In the genomic region with DNA sequence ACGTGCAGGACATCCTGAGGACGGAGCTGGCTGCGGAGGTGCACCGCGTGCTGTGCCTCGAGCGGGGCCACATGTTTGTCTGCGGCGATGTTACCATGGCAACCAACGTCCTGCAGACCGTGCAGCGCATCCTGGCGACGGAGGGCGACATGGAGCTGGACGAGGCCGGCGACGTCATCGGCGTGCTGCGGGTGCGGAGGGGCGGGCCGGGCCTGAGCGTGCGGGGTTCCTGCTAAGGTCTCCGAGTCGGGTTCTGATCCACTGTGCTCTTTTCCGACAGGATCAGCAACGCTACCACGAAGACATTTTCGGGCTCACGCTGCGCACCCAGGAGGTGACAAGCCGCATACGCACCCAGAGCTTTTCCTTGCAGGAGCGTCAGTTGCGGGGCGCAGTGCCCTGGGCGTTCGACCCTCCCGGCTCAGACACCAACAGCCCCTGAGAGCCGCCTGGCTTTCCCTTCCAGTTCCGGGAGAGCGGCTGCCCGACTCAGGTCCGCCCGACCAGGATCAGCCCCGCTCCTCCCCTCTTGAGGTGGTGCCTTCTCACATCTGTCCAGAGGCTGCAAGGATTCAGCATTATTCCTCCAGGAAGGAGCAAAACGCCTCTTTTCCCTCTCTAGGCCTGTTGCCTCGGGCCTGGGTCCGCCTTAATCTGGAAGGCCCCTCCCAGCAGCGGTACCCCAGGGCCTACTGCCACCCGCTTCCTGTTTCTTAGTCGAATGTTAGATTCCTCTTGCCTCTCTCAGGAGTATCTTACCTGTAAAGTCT, we compare ENCODE assay signal across 8 cellular contexts. TPM values are rescaled to one million over a fixed set of nuclear protein-coding genes. Genes with fewer than 3 reads are reported as not detected.
DNase-seq lines count a peak whose midpoint lies in the region; ATAC-seq and TF ChIP-seq lines count a peak whose summit lies in the region.

No MANE protein-coding gene starts in this region.

- H3K4me1 Mint-ChIP-seq in activated CD4-positive, alpha-beta memory T cell treated with anti-CD3 and anti-CD28 coated beads, Interleukin-2, amount 10 ng/mL, durations not matched to agents 7 days and 5 days, result peaks cover 85% of the 10 kb centered on the region

- H3K23ac ChIP-seq in IMR-90 (ENCODE audit: low read depth, low read length), result no peak overlapping the region

- no peaks in the 10 kb centered on the region for H3K79me1 ChIP-seq in IMR-90 (ENCODE audit: low read depth in 1 of 2, low read length in 2 of 2)

- in situ Hi-C loops in IMR-90 (cut with MboI; ENCODE audit: low sequenced_read_pairs), result no loop called here

- dilution Hi-C loops in IMR-90 (cut with HindIII; ENCODE audit: low sequenced_read_pairs, unreplicated experiment), result no loop called here

- no peak overlapping the region for H2AK5ac ChIP-seq in IMR-90 (ENCODE audit: low read depth, low read length)

- peak overlapping the region; percentile 31 for H3K4me2 ChIP-seq in IMR-90 (ENCODE audit: low read depth, low read length)

- H2AFZ ChIP-seq in IMR-90 (replicated peaks; ENCODE audit: low read length, poor library complexity), result peak overlapping the region; percentile 34

- peak overlapping the region; percentile 94 for H3K27ac Mint-ChIP-seq in activated CD4-positive, alpha-beta memory T cell treated with anti-CD3 and anti-CD28 coated beads, Interleukin-2, amount 10 ng/mL, durations not matched to agents 7 days and 5 days

- no peak overlapping the region for H2BK5ac ChIP-seq in IMR-90 (ENCODE audit: low read depth, low read length, poor library complexity, severe bottlenecking)

- no peak overlapping the region for H3K4ac ChIP-seq in IMR-90 (ENCODE audit: low read depth, low read length)

- intact Hi-C loops in IMR-90 (cut with micrococcal nuclease), result loop anchor here (5.0 kb wide), 1 partner anchor 98 kb away; no protein-coding TSS in a partner anchor

- H3K4me1 ChIP-seq in IMR-90 (ENCODE audit: control insufficient read depth, insufficient read depth, low read length), result peaks cover 12% of the 10 kb centered on the region; the same call in 1 of the 2 replicates

- peak overlapping the region; percentile 84 for H3K4me3 Mint-ChIP-seq in activated CD4-positive, alpha-beta memory T cell treated with anti-CD3 and anti-CD28 coated beads, Interleukin-2, amount 10 ng/mL, durations not matched to agents 7 days and 5 days

- no peak for TF ChIP-seq RAD21 in IMR-90 (IDR thresholded peaks at IDR 0.05; ENCODE audit: low read length)

- no peak overlapping the region for H2BK20ac ChIP-seq in IMR-90 (ENCODE audit: low read depth, low read length)

- H2BK15ac ChIP-seq in IMR-90 (ENCODE audit: low read depth, low read length), result no peak overlapping the region

- no peak for ATAC-seq in IMR-90 (ENCODE audit: low read depth)
- ATAC-seq in HG03159 (IDR thresholded peaks at IDR 0.05; ENCODE audit: unreplicated experiment), result no peak

- H4K20me1 ChIP-seq in IMR-90 (ENCODE audit: insufficient read depth, low read length), result no peaks in the 10 kb centered on the region

- peaks cover 6% of the 10 kb centered on the region for H3K27me3 Mint-ChIP-seq in activated CD4-positive, alpha-beta memory T cell treated with anti-CD3 and anti-CD28 coated beads, Interleukin-2, amount 10 ng/mL, durations not matched to agents 7 days and 5 days

- BruUV-seq in IMR-90 (replicated peaks; lab: Mats Ljungman, UMichigan), result no TSS peak

- no peak overlapping the region for H4K91ac ChIP-seq in IMR-90 (ENCODE audit: insufficient read depth, low read depth, low read length)

- TF ChIP-seq POLR2A in IMR-90 (IDR thresholded peaks at IDR 0.05; ENCODE audit: low read depth, low read length), result no peak

- H2AK9ac ChIP-seq in IMR-90 (replicated peaks; ENCODE audit: low read depth, low read length, poor library complexity), result no peak overlapping the region

- no peaks in the 10 kb centered on the region for H3K36me3 ChIP-seq in IMR-90 (ENCODE audit: control insufficient read depth, insufficient read depth, low read length)

- no peak overlapping the region for H2BK120ac ChIP-seq in IMR-90 (ENCODE audit: low read depth, low read length)

- H3K4me3 ChIP-seq in GM12864 (ENCODE audit: low read depth, low read length) (peak overlapping the region; percentile 54), IMR-90 (ENCODE audit: insufficient read depth, low read depth, low read length) (no peak overlapping the region)

- no peak overlapping the region for H3K27ac ChIP-seq in IMR-90 (ENCODE audit: insufficient read depth, low read length)

- H3K9me1 ChIP-seq in IMR-90 (ENCODE audit: insufficient read depth, low read length), result no peaks in the 10 kb centered on the region

- H3K14ac ChIP-seq in IMR-90 (replicated peaks; ENCODE audit: low read depth, low read length), result no peak overlapping the region

- H3K9me3 Mint-ChIP-seq in activated CD4-positive, alpha-beta memory T cell treated with anti-CD3 and anti-CD28 coated beads, Interleukin-2, amount 10 ng/mL, durations not matched to agents 7 days and 5 days, result no peaks in the 10 kb centered on the region

- H4K5ac ChIP-seq in IMR-90 (ENCODE audit: low read depth, low read length), result no peak overlapping the region

- peak; percentile 52 for DNase-seq in GM12864 (ENCODE audit: low read depth)
- DNase-seq in IMR-90, result peak; percentile 22
- peak; percentile 96 for DNase-seq in activated CD4-positive, alpha-beta memory T cell treated with anti-CD3 and anti-CD28 coated beads, Interleukin-2, amount 10 ng/mL, durations not matched to agents 7 days and 5 days
- DNase-seq in effector CD8-positive, alpha-beta T cell (lab: John Stamatoyannopoulos, UW), result peak; percentile 81
- DNase-seq in middle frontal gyrus (ENCODE audit: extremely low spot score, low spot score), result peak; percentile 60
- peak; percentile 57 to 63 for DNase-seq in stimulated activated CD8-positive, alpha-beta memory T cell treated with anti-CD3 and anti-CD28 coated beads, Interleukin-4, amount 100 ng/mL, for 4 hours (ENCODE audit: low read depth in 2 of 2, low spot score in 1 of 2)
- no peak for DNase-seq in NCI-H2171 treated with DMSO at 0.1 percent for 48 hours (lab: John Stamatoyannopoulos, UW)

- POLR2A ChIA-PET in IMR-90 (lab: Charles Lee; ENCODE audit: unreplicated experiment), result no interaction called here
- POLR2A ChIA-PET in activated CD4-positive, alpha-beta memory T cell treated with anti-CD3 and anti-CD28 coated beads, Interleukin-2, amount 10 ng/mL, durations not matched to agents 7 days and 5 days (lab: Charles Lee), result interaction anchor here (1.0 to 7.7 kb wide), 7 partner anchors 12 to 72 kb away, joined by 3 to 50 read pairs (median 5); partner anchors contain the start of genes ABCB8 and TMUB1

- no peak overlapping the region; a peak in 1 of 4 replicates for H4K8ac ChIP-seq in IMR-90 (ENCODE audit: low read depth in 2 of 2, low read length in 2 of 2)

- 0 out of 2 replicates have a peak overlapping the region, but pooled peaks have one; percentile 15 for H3K9ac ChIP-seq in IMR-90 (ENCODE audit: low read depth, low read length)

- H3K56ac ChIP-seq in IMR-90 (ENCODE audit: extremely low read depth, insufficient read depth, low read length), result no peak overlapping the region

- H3K9me3 ChIP-seq in IMR-90 (ENCODE audit: control insufficient read depth, insufficient read depth, low read length), result no peaks in the 10 kb centered on the region

- peaks cover 27% of the 10 kb centered on the region for H3K27me3 ChIP-seq in IMR-90 (ENCODE audit: control insufficient read depth, insufficient read depth, low read length)

- CTCF ChIA-PET in IMR-90 (lab: Yijun Ruan, JAX), result interaction anchor here (0.7 kb wide), 1 partner anchor 95 kb away, joined by 3 read pairs; no protein-coding TSS in a partner anchor
- CTCF ChIA-PET in activated CD4-positive, alpha-beta memory T cell treated with anti-CD3 and anti-CD28 coated beads, Interleukin-2, amount 10 ng/mL, durations not matched to agents 7 days and 5 days (lab: Charles Lee), result interaction anchor here (0.6 to 3.2 kb wide), 12 partner anchors 11 to 230 kb away, joined by 3 to 16 read pairs (median 4); partner anchors contain the start of genes ABCB8, ATG9B and FASTK

- TF ChIP-seq CTCF in GM12864 (IDR thresholded peaks at IDR 0.05; ENCODE audit: low read depth, low read length, missing control alignments), result peak; percentile 40
- TF ChIP-seq CTCF in IMR-90 (conservative IDR thresholded peaks at IDR 0.05; ENCODE audit: low read depth, low read length), result no peak

- peaks cover 21% of the 10 kb centered on the region for H3K36me3 Mint-ChIP-seq in activated CD4-positive, alpha-beta memory T cell treated with anti-CD3 and anti-CD28 coated beads, Interleukin-2, amount 10 ng/mL, durations not matched to agents 7 days and 5 days (ENCODE audit: low read depth)

- no peak overlapping the region for H3K18ac ChIP-seq in IMR-90 (ENCODE audit: low read depth, low read length)

- WGBS in IMR-90 (ENCODE audit: extremely low coverage in 2 of 2, insufficient read length in 1 of 2), 2 experiments, result 36% methylated on average over 45 of the region's 56 CpGs; no CpG with 5 or more reads in 1 of the 2 experiments

RNA-seq across cellular contexts. Expression of gene ATG9B, which starts 10.4 kb away (rescaled TPM):
- 0.18 TPM in 1 of 2 replicates, not detected in the other for total RNA-seq in IMR-90 (2012; rRNA removed)
- 0.91 and 1.1 TPM in 2 replicates for polyA plus RNA-seq in IMR-90 (2012; rRNA removed)
- polyA plus RNA-seq in IMR-90 (2012; cell fraction: cytosol; rRNA removed), result 0.22 and 0.49 TPM in 2 replicates
- polyA plus RNA-seq in IMR-90 (2012; cell fraction: nucleus; rRNA removed; ENCODE audit: low replicate concordance), result 3.2 and 5.6 TPM in 2 replicates
- 1 to 10 TPM; 7.9 to 8.6 TPM for total RNA-seq in activated CD4-positive, alpha-beta memory T cell treated with anti-CD3 and anti-CD28 coated beads, Interleukin-2, amount 10 ng/mL, durations not matched to agents 7 days and 5 days

RNA-seq across cellular contexts. Expression of gene ABCB8, which starts 14.3 kb away (rescaled TPM):
- total RNA-seq in IMR-90 (2012; rRNA removed), result 14.7 and 16.3 TPM in 2 replicates
- 26.8 and 27.5 TPM in 2 replicates for polyA plus RNA-seq in IMR-90 (2012; rRNA removed)
- 13.0 and 25.1 TPM in 2 replicates for polyA plus RNA-seq in IMR-90 (2012; cell fraction: cytosol; rRNA removed)
- 62.3 and 128 TPM in 2 replicates for polyA plus RNA-seq in IMR-90 (2012; cell fraction: nucleus; rRNA removed; ENCODE audit: low replicate concordance)
- 10 to 100 TPM; 51.2 to 53.3 TPM for total RNA-seq in activated CD4-positive, alpha-beta memory T cell treated with anti-CD3 and anti-CD28 coated beads, Interleukin-2, amount 10 ng/mL, durations not matched to agents 7 days and 5 days

RNA-seq across cellular contexts. Expression of gene NOS3, which starts 23.1 kb away (rescaled TPM):
- 0.28 and 0.72 TPM in 2 replicates for total RNA-seq in IMR-90 (2012; rRNA removed)
- polyA plus RNA-seq in IMR-90 (2012; rRNA removed), result 2.0 and 2.9 TPM in 2 replicates
- polyA plus RNA-seq in IMR-90 (2012; cell fraction: cytosol; rRNA removed), result 1.2 and 1.9 TPM in 2 replicates
- polyA plus RNA-seq in IMR-90 (2012; cell fraction: nucleus; rRNA removed; ENCODE audit: low replicate concordance), result 1.0 and 3.3 TPM in 2 replicates
- total RNA-seq in activated CD4-positive, alpha-beta memory T cell treated with anti-CD3 and anti-CD28 coated beads, Interleukin-2, amount 10 ng/mL, durations not matched to agents 7 days and 5 days, result 10 to 100 TPM; 27.7 to 30.2 TPM

RNA-seq across cellular contexts. Expression of gene ASIC3, which starts 34.4 kb away (rescaled TPM):
- not detected in 2 replicates for total RNA-seq in IMR-90 (2012; rRNA removed)
- 0.70 and 0.74 TPM in 2 replicates for polyA plus RNA-seq in IMR-90 (2012; rRNA removed)
- 0.21 and 0.38 TPM in 2 replicates for polyA plus RNA-seq in IMR-90 (2012; cell fraction: cytosol; rRNA removed)
- 4.8 and 9.1 TPM in 2 replicates for polyA plus RNA-seq in IMR-90 (2012; cell fraction: nucleus; rRNA removed; ENCODE audit: low replicate concordance)
- total RNA-seq in activated CD4-positive, alpha-beta memory T cell treated with anti-CD3 and anti-CD28 coated beads, Interleukin-2, amount 10 ng/mL, durations not matched to agents 7 days and 5 days, result 1 to 10 TPM; 5.5 to 6.2 TPM

RNA-seq across cellular contexts. Expression of gene KCNH2, which starts 35.8 kb away (rescaled TPM):
- total RNA-seq in IMR-90 (2012; rRNA removed), result 0.56 and 0.90 TPM in 2 replicates
- 1.6 and 2.1 TPM in 2 replicates for polyA plus RNA-seq in IMR-90 (2012; rRNA removed)
- 0.74 and 2.5 TPM in 2 replicates for polyA plus RNA-seq in IMR-90 (2012; cell fraction: cytosol; rRNA removed)
- 1.2 and 2.0 TPM in 2 replicates for polyA plus RNA-seq in IMR-90 (2012; cell fraction: nucleus; rRNA removed; ENCODE audit: low replicate concordance)
- under 1 TPM; 0.15 to 0.38 TPM for total RNA-seq in activated CD4-positive, alpha-beta memory T cell treated with anti-CD3 and anti-CD28 coated beads, Interleukin-2, amount 10 ng/mL, durations not matched to agents 7 days and 5 days

Comparison
In these comparisons a context has a peak if more than half of its experiments do, and no peak if none do; other contexts are left out.
1. RNA of gene NOS3, which starts 23.1 kb away (total RNA-seq): 27.7 to 30.2 TPM in activated CD4-positive, alpha-beta memory T cell treated with anti-CD3 and anti-CD28 coated beads, Interleukin-2, amount 10 ng/mL, durations not matched to agents 7 days and 5 days; 0.28 to 0.72 TPM in IMR-90; every median in the first group is over 10 times any median in the second.